In genomic region chr21:42524341-42525227, GRCh38 we compare ENCODE assay signal across 8 cellular contexts. TPM values are rescaled to one million over a fixed set of nuclear protein-coding genes. Genes with fewer than 3 reads are reported as not detected.
DNase-seq lines count a peak whose midpoint lies in the region; ATAC-seq and TF ChIP-seq lines count a peak whose summit lies in the region.

No MANE protein-coding gene starts in this region.

- TF ChIP-seq POLR2A in gastrocnemius medialis (IDR thresholded peaks at IDR 0.05), result peak; percentile 7 to 45

- no peaks in the 10 kb centered on the region for H3K9me3 ChIP-seq in gastrocnemius medialis

- TF ChIP-seq CTCF in gastrocnemius medialis (IDR thresholded peaks at IDR 0.05 in 4 of 5, conservative IDR thresholded peaks at IDR 0.05 in 1 of 5), result no peak

- DNase-seq in activated effector memory CD4-positive, alpha-beta T cell treated with anti-CD3 and anti-CD28 coated beads, Interleukin-2, amount 50 U/mL, for 16 hours, result peak; percentile 61
- no peak for DNase-seq in activated effector memory CD4-positive, alpha-beta T cell treated with Interleukin-2 at 50 U/mL for 16 hours
- DNase-seq in NCI-H1105 (lab: John Stamatoyannopoulos, UW), result peak; percentile 74
- DNase-seq in activated T-cell treated with anti-CD3 and anti-CD28 coated beads, Interleukin-2, amount 50 U/mL, for 48 hours, result peak; percentile 39 to 50
- peak; percentile 67 for DNase-seq in left cardiac atrium
- peak in 1 of 2 donors; percentile 76 for DNase-seq in gastrocnemius medialis
- DNase-seq in left lobe of liver (ENCODE audit: low spot score), result no peak

- H3K36me3 ChIP-seq in gastrocnemius medialis, result peaks cover 0 to under 1% of the 10 kb centered on the region in 2 donors

- ATAC-seq in HG02588 (IDR thresholded peaks at IDR 0.05; ENCODE audit: unreplicated experiment), result peak; percentile 71
- peak; percentile 61 to 70 for ATAC-seq in left cardiac atrium
- ATAC-seq in gastrocnemius medialis, result peak; percentile 58 to 62
- no peak for ATAC-seq in left lobe of liver

- peaks cover 46 to 60% of the 10 kb centered on the region in 2 donors for H3K4me1 ChIP-seq in gastrocnemius medialis

- H3K27me3 ChIP-seq in gastrocnemius medialis, result no peaks in the 10 kb centered on the region

- peak overlapping the region; percentile 85 to 96 (median 88) for H3K27ac ChIP-seq in gastrocnemius medialis

- intact Hi-C loops in left cardiac atrium (cut with DNase I) (no loop called here), gastrocnemius medialis (cut with DNase I; ENCODE audit: low total_unique reads) (no loop called here)

- peak overlapping the region; percentile 33 to 52 (median 50) for H3K4me3 ChIP-seq in gastrocnemius medialis

- in situ Hi-C loops in gastrocnemius medialis (cut with MboI; ENCODE audit: low sequenced_read_pairs in 4 of 4), result no loop called here

RNA-seq across cellular contexts. Expression of gene SLC37A1, which starts 10.9 kb away (rescaled TPM):
- total RNA-seq in left cardiac atrium (1 to 10 TPM; 1.9 to 3.7 TPM), gastrocnemius medialis (10 to 100 TPM in 2 of 4 donors, 1 to 10 TPM in 2; 8.3 to 16.1 (median 12.4) TPM), left lobe of liver (5.0 TPM)

RNA-seq across cellular contexts. Expression of gene RSPH1, which starts 28.6 kb away (rescaled TPM):
- total RNA-seq in left cardiac atrium (not detected), gastrocnemius medialis (under 1 TPM in 1 of 4 donors, not detected in 3; 0.29 TPM), left lobe of liver (0.33 TPM)

Comparison
In these comparisons a context has a peak if more than half of its experiments do, and no peak if none do; other contexts are left out.
1. DNase-seq: peak in activated effector memory CD4-positive, alpha-beta T cell treated with anti-CD3 and anti-CD28 coated beads, Interleukin-2, amount 50 U/mL, for 16 hours (single experiment), NCI-H1105 (single experiment), activated T-cell treated with anti-CD3 and anti-CD28 coated beads, Interleukin-2, amount 50 U/mL, for 48 hours (2 of 2) and left cardiac atrium (single experiment); none in activated effector memory CD4-positive, alpha-beta T cell treated with Interleukin-2 at 50 U/mL for 16 hours (single experiment) and left lobe of liver (single experiment).